1 cellular context compared by ENCODE assay signal in genomic region chr10:100362570-100363496, GRCh38.
TF ChIP-seq lines count a peak whose summit lies in the region.

No MANE protein-coding gene starts in this region.

TF ChIP-seq in HCT116, 20 proteins besides CTCF, POLR2A, EP300 and RAD21 (continued from another document):
- TF ChIP-seq ZFX (IDR thresholded peaks at IDR 0.05) (no peak), EZH2phosphoT487 (IDR thresholded peaks at IDR 0.05; ENCODE audit: borderline replicate concordance) (no peak), MAX (IDR thresholded peaks at IDR 0.05) (no peak)
